ENCODE assay signal across 15 cellular contexts in genomic region chr4:26687728-26688127, GRCh38.
A peak's percentile ranks its signal among the peaks of the same experiment; 100 is the strongest.
DNase-seq lines count a peak whose midpoint lies in the region; ATAC-seq and TF ChIP-seq lines count a peak whose summit lies in the region.
"Had no signal": no experiment of that assay in that cellular context is flagged by ENCODE, and none has a peak within 500 bp of the region (broad histone marks: within the 10 kb centered on the region; RNA-seq: fewer than 3 reads in every experiment).

No MANE protein-coding gene starts in this region.

- H3K27me3 Mint-ChIP-seq in activated CD8-positive, alpha-beta T cell treated with anti-CD3 and anti-CD28 coated beads for 36 hours: no peaks in the 10 kb centered on the region
- H3K27me3 Mint-ChIP-seq: activated T-cell treated with anti-CD3 and anti-CD28 coated beads, Interleukin-2, amount 50 U/mL, for 24 hours; CD4-positive, CD25-positive, alpha-beta regulatory T cell; progenitor cell of endocrine pancreas; stimulated activated memory B cell treated with anti-CD40 and anti-IgM and Interleukin-4, amounts not matched to agents 10 μg/mL and 1 μg/mL and 100 μg/mL, for 72 hours had no signal

- no peak overlapping the region for H3K4me3 Mint-ChIP-seq in activated CD8-positive, alpha-beta T cell treated with anti-CD3 and anti-CD28 coated beads for 36 hours
- H3K4me3 Mint-ChIP-seq: activated T-cell treated with anti-CD3 and anti-CD28 coated beads, Interleukin-2, amount 50 U/mL, for 24 hours; CD4-positive, CD25-positive, alpha-beta regulatory T cell; stimulated activated memory B cell treated with anti-CD40 and anti-IgM and Interleukin-4, amounts not matched to agents 10 μg/mL and 1 μg/mL and 100 μg/mL, for 72 hours had no signal

- TF ChIP-seq CTCF in AG10803 (conservative IDR thresholded peaks at IDR 0.05; ENCODE audit: low read length) (no peak), choroid plexus epithelial cell (conservative IDR thresholded peaks at IDR 0.05; ENCODE audit: low read depth, low read length) (no peak)
- TF ChIP-seq CTCF in activated CD8-positive, alpha-beta T cell treated with anti-CD3 and anti-CD28 coated beads for 36 hours (IDR thresholded peaks at IDR 0.05): no peak

- no peak for ATAC-seq in activated CD8-positive, alpha-beta T cell treated with anti-CD3 and anti-CD28 coated beads for 36 hours
- ATAC-seq in GM18868 (IDR thresholded peaks at IDR 0.05; ENCODE audit: unreplicated experiment): no peak
- ATAC-seq: stimulated activated memory B cell treated with anti-CD40 and anti-IgM and Interleukin-4, amounts not matched to agents 10 μg/mL and 1 μg/mL and 100 μg/mL, for 72 hours had no signal

- H3K27ac Mint-ChIP-seq in activated CD8-positive, alpha-beta T cell treated with anti-CD3 and anti-CD28 coated beads for 36 hours: no peak overlapping the region
- H3K27ac Mint-ChIP-seq: activated T-cell treated with anti-CD3 and anti-CD28 coated beads, Interleukin-2, amount 50 U/mL, for 24 hours; CD4-positive, CD25-positive, alpha-beta regulatory T cell; progenitor cell of endocrine pancreas; stimulated activated memory B cell treated with anti-CD40 and anti-IgM and Interleukin-4, amounts not matched to agents 10 μg/mL and 1 μg/mL and 100 μg/mL, for 72 hours had no signal

- peak; percentile 96 for DNase-seq in AG10803 (ENCODE audit: low read depth)
- peak; percentile 89 for DNase-seq in M059J (ENCODE audit: low read depth)
- DNase-seq in choroid plexus epithelial cell (ENCODE audit: low read depth): peak; percentile 90
- peak; percentile 57 for DNase-seq in myocyte (ENCODE audit: low read depth)
- no peak for DNase-seq in pons (ENCODE audit: low spot score)
- DNase-seq in activated CD8-positive, alpha-beta T cell treated with anti-CD3 and anti-CD28 coated beads for 36 hours: no peak
- DNase-seq in NCI-H82 treated with DMSO at 0.1 percent for 48 hours (lab: John Stamatoyannopoulos, UW; ENCODE audit: unreplicated experiment): no peak
- DNase-seq: activated T-cell treated with anti-CD3 and anti-CD28 coated beads, Interleukin-2, amount 50 U/mL, for 24 hours; CD4-positive, CD25-positive, alpha-beta regulatory T cell; MG63; stimulated activated CD4-positive, alpha-beta T cell treated with anti-CD3 and anti-CD28 coated beads, Interleukin-2, amount 100 ng/mL, for 48 hours had no signal

- intact Hi-C loops in activated CD8-positive, alpha-beta T cell treated with anti-CD3 and anti-CD28 coated beads for 36 hours (cut with micrococcal nuclease): no loop called here

- H3K36me3 Mint-ChIP-seq in activated CD8-positive, alpha-beta T cell treated with anti-CD3 and anti-CD28 coated beads for 36 hours (ENCODE audit: low read depth): peaks cover 20% of the 10 kb centered on the region

- CTCF ChIA-PET in activated CD8-positive, alpha-beta T cell treated with anti-CD3 and anti-CD28 coated beads for 36 hours (lab: Charles Lee): interaction anchor here (1.1 kb wide), 1 partner anchor 103 kb away, joined by 4 read pairs; no protein-coding TSS in a partner anchor

- no peak overlapping the region for H3K4me3 ChIP-seq in AG10803 (ENCODE audit: low read length)
- H3K4me3 ChIP-seq in choroid plexus epithelial cell (ENCODE audit: low read depth, low read length): no peak overlapping the region
- H3K4me3 ChIP-seq: ascending aorta, MG63 had no signal

- no peaks in the 10 kb centered on the region for H3K4me1 Mint-ChIP-seq in activated CD8-positive, alpha-beta T cell treated with anti-CD3 and anti-CD28 coated beads for 36 hours (ENCODE audit: low read depth)
- H3K4me1 Mint-ChIP-seq: CD4-positive, CD25-positive, alpha-beta regulatory T cell; stimulated activated memory B cell treated with anti-CD40 and anti-IgM and Interleukin-4, amounts not matched to agents 10 μg/mL and 1 μg/mL and 100 μg/mL, for 72 hours had no signal

- POLR2A ChIA-PET in activated CD8-positive, alpha-beta T cell treated with anti-CD3 and anti-CD28 coated beads for 36 hours (lab: Charles Lee): no interaction called here

- H3K9me3 Mint-ChIP-seq in activated CD8-positive, alpha-beta T cell treated with anti-CD3 and anti-CD28 coated beads for 36 hours: no peaks in the 10 kb centered on the region
- H3K9me3 Mint-ChIP-seq: activated T-cell treated with anti-CD3 and anti-CD28 coated beads, Interleukin-2, amount 50 U/mL, for 24 hours; stimulated activated memory B cell treated with anti-CD40 and anti-IgM and Interleukin-4, amounts not matched to agents 10 μg/mL and 1 μg/mL and 100 μg/mL, for 72 hours had no signal

Comparison
In these comparisons a context has a peak if more than half of its experiments do, and no peak if none do; other contexts are left out.
1. DNase-seq: peak in AG10803 (single experiment), M059J (single experiment), choroid plexus epithelial cell (single experiment) and myocyte (single experiment); none in pons (single experiment), activated CD8-positive, alpha-beta T cell treated with anti-CD3 and anti-CD28 coated beads for 36 hours (single experiment) and NCI-H82 treated with DMSO at 0.1 percent for 48 hours (single experiment).